ENCODE assay signal across 35 cellular contexts in the genomic region with DNA sequence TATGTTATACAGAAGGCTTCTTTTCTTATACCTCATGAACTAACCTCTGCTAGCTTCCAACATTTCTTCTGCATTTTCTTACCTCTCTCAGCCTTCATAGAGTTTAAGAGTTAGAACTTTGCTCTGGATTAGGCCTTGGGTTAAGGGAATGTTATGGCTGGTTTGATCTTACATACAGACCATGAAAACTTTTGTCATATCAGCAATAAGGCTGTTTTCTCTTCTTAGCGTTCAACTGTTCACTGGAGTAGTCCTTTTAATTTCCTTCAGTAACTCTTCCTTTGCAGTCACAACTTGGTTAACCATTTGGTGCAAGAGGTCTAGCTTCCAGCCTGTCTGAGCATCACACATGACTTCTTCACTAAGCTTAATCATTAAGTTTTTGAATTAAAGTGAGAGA.
"Had no signal": no experiment of that assay in that cellular context is flagged by ENCODE, and none has a peak within 500 bp of the region (broad histone marks: within the 10 kb centered on the region; RNA-seq: fewer than 3 reads in every experiment).

No MANE protein-coding gene starts in this region.

- H3K9me3 ChIP-seq: MG63 had no signal

- DNase-seq: Kasumi-1, MG63, MM.1S, MV-4-11, NCI-H1048, NCI-H1092, NCI-H1092 treated with DMSO at 0.1 percent for 48 hours, NCI-H1105, NCI-H1417, NCI-H1417 treated with DMSO at 0.1 percent for 48 hours, NCI-H1436, NCI-H1436 treated with DMSO at 0.1 percent for 48 hours, NCI-H146, NCI-H1694, NCI-H1694 treated with DMSO at 0.1 percent for 48 hours, NCI-H187, NCI-H187 treated with DMSO at 0.1 percent for 48 hours, NCI-H1930, NCI-H2029, NCI-H2029 treated with DMSO at 0.1 percent for 48 hours, NCI-H2081, NCI-H2081 treated with DMSO at 0.1 percent for 48 hours, NCI-H2107, NCI-H2171, NCI-H2171 treated with DMSO at 0.1 percent for 48 hours, NCI-H2227 treated with DMSO at 0.1 percent for 48 hours, NCI-H226, NCI-H345, NCI-H446, NCI-H446 treated with DMSO at 0.1 percent for 48 hours, NCI-H510A, NCI-H510A treated with DMSO at 0.1 percent for 48 hours, NCI-H524, NCI-H524 treated with DMSO at 0.1 percent for 48 hours, NCI-H526 had no signal

- H3K4me3 ChIP-seq: MG63 had no signal

- H3K36me3 ChIP-seq: MG63 had no signal

- H3K27me3 ChIP-seq: MG63 had no signal
